In genomic region chr19:40431698-40432097, GRCh38 we compare ENCODE assay signal across 22 cellular contexts. TPM values are rescaled to one million over a fixed set of nuclear protein-coding genes. Genes with fewer than 3 reads are reported as not detected.
DNase-seq lines count a peak whose midpoint lies in the region; ATAC-seq and TF ChIP-seq lines count a peak whose summit lies in the region.
"Had no signal": no experiment of that assay in that cellular context is flagged by ENCODE, and none has a peak within 500 bp of the region (broad histone marks: within the 10 kb centered on the region; RNA-seq: fewer than 3 reads in every experiment).

No MANE protein-coding gene starts in this region.

- no peaks in the 10 kb centered on the region for H3K9me3 Mint-ChIP-seq in T-helper 1 cell treated with Interleukin-12 subunit alpha and Interleukin-12 subunit beta and Interleukin-4 antibody, amounts not matched to agents 30 μg/mL and 1 μg/mL, for 36 hours
- H3K9me3 Mint-ChIP-seq in glutamatergic neuron (ENCODE audit: unreplicated experiment) = peaks cover 4% of the 10 kb centered on the region
- H3K9me3 Mint-ChIP-seq in activated naive CD8-positive, alpha-beta T cell treated with anti-CD3 and anti-CD28 coated beads, Interleukin-2, amount 50 U/mL, for 24 hours = no peaks in the 10 kb centered on the region

- no peaks in the 10 kb centered on the region for H3K27me3 ChIP-seq in PC-9 (ENCODE audit: insufficient read depth, low read depth)
- no peaks in the 10 kb centered on the region for H3K27me3 ChIP-seq in psoas muscle (ENCODE audit: insufficient read depth in 3 of 3, low read length in 2 of 3)
- no peaks in the 10 kb centered on the region for H3K27me3 ChIP-seq in HAP-1 (ENCODE audit: low read depth)
- H3K27me3 ChIP-seq: dorsolateral prefrontal cortex, Peyer's patch, tibial nerve had no signal

- no peak overlapping the region for H3K4me3 ChIP-seq in PC-9
- H3K4me3 ChIP-seq in psoas muscle = no peak overlapping the region
- no peak overlapping the region for H3K4me3 ChIP-seq in HAP-1
- H3K4me3 ChIP-seq: dorsolateral prefrontal cortex, Peyer's patch, SK-N-MC, tibial nerve had no signal

- no peak overlapping the region for H3K4me2 ChIP-seq in PC-9

- intact Hi-C loops in PC-9 (cut with micrococcal nuclease; ENCODE audit: unreplicated experiment) (no loop called here), psoas muscle (cut with DNase I) (no loop called here)

- H3K4me1 Mint-ChIP-seq in T-helper 1 cell treated with Interleukin-12 subunit alpha and Interleukin-12 subunit beta and Interleukin-4 antibody, amounts not matched to agents 30 μg/mL and 1 μg/mL, for 36 hours (ENCODE audit: low read depth) = peaks cover 9% of the 10 kb centered on the region
- H3K4me1 Mint-ChIP-seq in glutamatergic neuron (ENCODE audit: low read depth, unreplicated experiment) = peaks cover 6% of the 10 kb centered on the region
- peaks cover 22% of the 10 kb centered on the region for H3K4me1 Mint-ChIP-seq in activated naive CD8-positive, alpha-beta T cell treated with anti-CD3 and anti-CD28 coated beads, Interleukin-2, amount 50 U/mL, for 24 hours

- CTCF ChIA-PET in PC-9 (lab: Charles Lee) = interaction anchor here (0.6 kb wide), 1 partner anchor 11 kb away, joined by 4 read pairs; no protein-coding TSS in a partner anchor

- H3K27me3 Mint-ChIP-seq in T-helper 1 cell treated with Interleukin-12 subunit alpha and Interleukin-12 subunit beta and Interleukin-4 antibody, amounts not matched to agents 30 μg/mL and 1 μg/mL, for 36 hours (ENCODE audit: low read depth) = no peaks in the 10 kb centered on the region
- H3K27me3 Mint-ChIP-seq in glutamatergic neuron (ENCODE audit: unreplicated experiment) = peaks cover 11% of the 10 kb centered on the region
- no peaks in the 10 kb centered on the region for H3K27me3 Mint-ChIP-seq in activated naive CD8-positive, alpha-beta T cell treated with anti-CD3 and anti-CD28 coated beads, Interleukin-2, amount 50 U/mL, for 24 hours

- ATAC-seq in psoas muscle = no peak
- no peak for ATAC-seq in activated naive CD8-positive, alpha-beta T cell treated with anti-CD3 and anti-CD28 coated beads, Interleukin-2, amount 50 U/mL, for 24 hours

- in situ Hi-C loops in HAP-1 (cut with MboI; ENCODE audit: low sequenced_read_pairs) = no loop called here

- 0 out of 2 replicates have a peak, but pooled peaks cover 6% of the 10 kb centered on the region for H3K79me2 ChIP-seq in PC-9 (ENCODE audit: low read depth)

- DNase-seq in T-helper 1 cell = no peak
- no peak for DNase-seq in PC-9
- DNase-seq in glutamatergic neuron = no peak
- DNase-seq in psoas muscle = no peak
- no peak for DNase-seq in HAP-1 (ENCODE audit: low spot score in 2 of 2)
- no peak for DNase-seq in activated naive CD8-positive, alpha-beta T cell treated with anti-CD3 and anti-CD28 coated beads, Interleukin-2, amount 50 U/mL, for 24 hours
- DNase-seq in amniotic stem cell (lab: John Stamatoyannopoulos, UW) = no peak
- DNase-seq: 8988T; AML-193; dorsolateral prefrontal cortex; H7; hypothalamus; islet precursor cell; Karpas-422; NCI-H2029 treated with DMSO at 0.1 percent for 48 hours; Peyer's patch; stimulated activated CD4-positive, alpha-beta T cell treated with anti-CD3 and anti-CD28 coated beads, Interleukin-2, amount 100 ng/mL, for 24 hours; stimulated activated naive CD4-positive, alpha-beta T cell had no signal

- H3K4me1 ChIP-seq in PC-9 (replicated peaks; ENCODE audit: insufficient read depth) = peaks cover 29% of the 10 kb centered on the region
- H3K4me1 ChIP-seq in psoas muscle = peaks cover 12% of the 10 kb centered on the region
- H3K4me1 ChIP-seq in HAP-1 = peaks cover 26% of the 10 kb centered on the region

- H3K4me3 Mint-ChIP-seq in T-helper 1 cell treated with Interleukin-12 subunit alpha and Interleukin-12 subunit beta and Interleukin-4 antibody, amounts not matched to agents 30 μg/mL and 1 μg/mL, for 36 hours = peak overlapping the region; percentile 31
- peak overlapping the region; percentile 57 for H3K4me3 Mint-ChIP-seq in glutamatergic neuron (ENCODE audit: unreplicated experiment)
- H3K4me3 Mint-ChIP-seq in activated naive CD8-positive, alpha-beta T cell treated with anti-CD3 and anti-CD28 coated beads, Interleukin-2, amount 50 U/mL, for 24 hours = no peak overlapping the region

- WGBS in psoas muscle, 3 donors = 89 to 93% (median 90%) methylated on average over 3 of the region's 3 CpGs

- H2AFZ ChIP-seq in PC-9 = no peak overlapping the region

- H3K27ac Mint-ChIP-seq in T-helper 1 cell treated with Interleukin-12 subunit alpha and Interleukin-12 subunit beta and Interleukin-4 antibody, amounts not matched to agents 30 μg/mL and 1 μg/mL, for 36 hours = no peak overlapping the region
- H3K27ac Mint-ChIP-seq in glutamatergic neuron (ENCODE audit: unreplicated experiment) = peak overlapping the region; percentile 98
- no peak overlapping the region for H3K27ac Mint-ChIP-seq in activated naive CD8-positive, alpha-beta T cell treated with anti-CD3 and anti-CD28 coated beads, Interleukin-2, amount 50 U/mL, for 24 hours

- H3K27ac ChIP-seq in PC-9 (peak overlapping the region; percentile 89; the same call in 1 of the 2 replicates), psoas muscle (peak overlapping the region; percentile 92)
- H3K27ac ChIP-seq: SK-N-MC had no signal

- peaks cover 1% of the 10 kb centered on the region for H3K36me3 Mint-ChIP-seq in T-helper 1 cell treated with Interleukin-12 subunit alpha and Interleukin-12 subunit beta and Interleukin-4 antibody, amounts not matched to agents 30 μg/mL and 1 μg/mL, for 36 hours (ENCODE audit: low read depth)
- H3K36me3 Mint-ChIP-seq in glutamatergic neuron (ENCODE audit: unreplicated experiment) = no peaks in the 10 kb centered on the region
- H3K36me3 Mint-ChIP-seq in activated naive CD8-positive, alpha-beta T cell treated with anti-CD3 and anti-CD28 coated beads, Interleukin-2, amount 50 U/mL, for 24 hours (ENCODE audit: low read depth) = no peaks in the 10 kb centered on the region

- no peaks in the 10 kb centered on the region for H3K9me3 ChIP-seq in PC-9 (ENCODE audit: insufficient read depth, low read depth)
- H3K9me3 ChIP-seq in psoas muscle = no peaks in the 10 kb centered on the region
- H3K9me3 ChIP-seq in HAP-1 = no peaks in the 10 kb centered on the region; the same call in 1 of the 2 replicates
- H3K9me3 ChIP-seq: Peyer's patch, tibial nerve had no signal

- no peaks in the 10 kb centered on the region for H3K36me3 ChIP-seq in PC-9 (ENCODE audit: low read depth)
- H3K36me3 ChIP-seq in psoas muscle (ENCODE audit: insufficient read depth in 1 of 2, low read depth in 1 of 2) = no peaks in the 10 kb centered on the region
- H3K36me3 ChIP-seq in HAP-1 (replicated peaks) = no peaks in the 10 kb centered on the region
- H3K36me3 ChIP-seq: Peyer's patch, tibial nerve had no signal

- TF ChIP-seq CTCF in PC-9 (conservative IDR thresholded peaks at IDR 0.05) (no peak), glutamatergic neuron (IDR thresholded peaks at IDR 0.05; ENCODE audit: partially characterized antibody, unreplicated experiment) (no peak), psoas muscle (IDR thresholded peaks at IDR 0.05) (no peak)

- H4K20me1 ChIP-seq in PC-9 (ENCODE audit: insufficient read depth) = no peaks in the 10 kb centered on the region

- peaks cover 39% of the 10 kb centered on the region for H3F3A ChIP-seq in PC-9 (ENCODE audit: insufficient read depth, low read depth)

- POLR2A ChIA-PET in PC-9 (lab: Charles Lee; ENCODE audit: unreplicated experiment) = no interaction called here

- H3K9me2 ChIP-seq in PC-9 (ENCODE audit: insufficient read depth) = no peaks in the 10 kb centered on the region

- BruUV-seq in PC-9 (replicated peaks; lab: Mats Ljungman, UMichigan) = no TSS peak

RNA-seq across cellular contexts. Expression of gene SERTAD1, which starts 5.9 kb away (rescaled TPM):
- total RNA-seq in PC-9 (2021) (7.8 and 8.5 TPM in 2 replicates), glutamatergic neuron (ENCODE audit: unreplicated experiment) (3.6 TPM), psoas muscle (10 to 100 TPM; 10.5 to 24.0 (median 20.2) TPM)
- polyA plus RNA-seq in psoas muscle = 10 to 100 TPM; 10.7 to 88.7 (median 17.3) TPM

RNA-seq across cellular contexts. Expression of gene SERTAD3, which starts 12.4 kb away (rescaled TPM):
- total RNA-seq in PC-9 (2021) = 35.9 and 41.4 TPM in 2 replicates
- 30.1 TPM for total RNA-seq in glutamatergic neuron (ENCODE audit: unreplicated experiment)
- 10 to 100 TPM; 16.0 to 29.0 (median 26.0) TPM for total RNA-seq in psoas muscle
- 10 to 100 TPM; 12.7 to 30.0 (median 13.8) TPM for polyA plus RNA-seq in psoas muscle

RNA-seq across cellular contexts. Expression of gene PRX, which starts 18.5 kb away (rescaled TPM):
- total RNA-seq in PC-9 (2021) (6.6 and 9.2 TPM in 2 replicates), glutamatergic neuron (ENCODE audit: unreplicated experiment) (4.7 TPM), psoas muscle (1 to 10 TPM; 1.4 to 3.3 (median 2.8) TPM)
- polyA plus RNA-seq in psoas muscle = 1 to 10 TPM; 1.9 to 2.1 (median 2.1) TPM

RNA-seq across cellular contexts. Expression of gene BLVRB, which starts 33.8 kb away (rescaled TPM):
- 204 and 239 TPM in 2 replicates for total RNA-seq in PC-9 (2021)
- 7.2 TPM for total RNA-seq in glutamatergic neuron (ENCODE audit: unreplicated experiment)
- total RNA-seq in psoas muscle = 100 to 1,000 TPM in 2 of 4 donors, 10 to 100 TPM in 2; 74.1 to 189 (median 114) TPM
- 100 to 1,000 TPM; 167 to 204 (median 172) TPM for polyA plus RNA-seq in psoas muscle

RNA-seq across cellular contexts. Expression of gene SPTBN4, which starts 35.1 kb away (rescaled TPM):
- total RNA-seq in PC-9 (2021) (0.48 and 0.85 TPM in 2 replicates), glutamatergic neuron (ENCODE audit: unreplicated experiment) (161 TPM), psoas muscle (1 to 10 TPM; 1.8 to 4.7 (median 2.8) TPM)
- polyA plus RNA-seq in psoas muscle = 1 to 10 TPM in 2 of 3 donors, under 1 TPM in 1; 0.66 to 2.9 (median 2.8) TPM
- total RNA-seq: lung microvascular endothelial cell had no signal
